ENCODE assay signal across 8 cellular contexts in the genomic region with DNA sequence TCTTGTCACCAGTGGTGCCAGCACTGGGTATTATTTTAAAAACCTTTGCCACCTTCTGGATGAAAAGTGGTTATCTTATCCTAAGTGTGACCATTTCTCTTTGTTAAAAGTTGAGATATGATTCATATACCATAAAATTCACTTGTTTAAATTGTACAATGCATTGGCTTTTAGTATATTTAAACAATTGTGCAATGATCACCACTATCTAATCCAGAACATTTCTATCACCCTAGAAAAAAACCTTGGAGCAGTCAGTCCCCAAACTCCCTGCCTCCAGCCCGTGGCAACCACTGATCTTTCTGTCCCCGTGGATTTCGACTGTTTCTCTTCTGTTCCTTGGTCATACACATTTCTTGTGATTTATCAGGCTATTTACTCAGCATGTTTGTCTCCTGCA. TPM values are rescaled to one million over a fixed set of nuclear protein-coding genes. Genes with fewer than 3 reads are reported as not detected.
DNase-seq lines count a peak whose midpoint lies in the region; ATAC-seq and TF ChIP-seq lines count a peak whose summit lies in the region.
"Had no signal": no experiment of that assay in that cellular context is flagged by ENCODE, and none has a peak within 500 bp of the region (broad histone marks: within the 10 kb centered on the region; RNA-seq: fewer than 3 reads in every experiment).

No MANE protein-coding gene starts in this region.

- H3K4me3 Mint-ChIP-seq in H9, result no peak overlapping the region
- H3K4me3 Mint-ChIP-seq in T-cell, result peak overlapping the region; percentile 79 to 90 (median 82)

- no peak overlapping the region for H4K8ac ChIP-seq in H9 (replicated peaks; ENCODE audit: insufficient read length, low read depth, low read length)

- H3K27me3 ChIP-seq in H9 (ENCODE audit: insufficient read depth, low read length) (no peaks in the 10 kb centered on the region), smooth muscle cell (ENCODE audit: low read depth) (no peaks in the 10 kb centered on the region)

- DNase-seq in H9, result no peak
- no peak for DNase-seq in T-cell
- DNase-seq in fibroblast of the aortic adventitia (ENCODE audit: low read depth), result peak; percentile 24
- no peak for DNase-seq in smooth muscle cell (lab: John Stamatoyannopoulos, UW; ENCODE audit: unreplicated experiment)
- no peak for DNase-seq in germinal center (ENCODE audit: low spot score)
- DNase-seq in NCI-H446 (lab: John Stamatoyannopoulos, UW), result no peak
- DNase-seq: stimulated activated CD8-positive, alpha-beta memory T cell treated with anti-CD3 and anti-CD28 coated beads, Interleukin-4, amount 100 ng/mL, for 48 hours had no signal

- TF ChIP-seq CTCF in H9 (conservative IDR thresholded peaks at IDR 0.05) (no peak), fibroblast of the aortic adventitia (IDR thresholded peaks at IDR 0.05; ENCODE audit: insufficient read depth, low read length) (no peak), smooth muscle cell (IDR thresholded peaks at IDR 0.05; ENCODE audit: borderline replicate concordance, insufficient read depth, poor library complexity, severe bottlenecking) (no peak)

- H3K27ac ChIP-seq in H9 (ENCODE audit: insufficient read length, low read depth, low read length) (no peak overlapping the region), smooth muscle cell (ENCODE audit: low read depth) (peak overlapping the region; percentile 81)

- H3T11ph ChIP-seq in H9 (ENCODE audit: low read length), result no peak overlapping the region

- no CpG with 5 or more reads among the region's 3 CpGs for WGBS in H9 (ENCODE audit: extremely low coverage, insufficient read length, low lambda C conversion rate)
- WGBS in smooth muscle cell (ENCODE audit: low lambda C conversion rate), result 55% methylated on average over 3 of the region's 3 CpGs

- peaks cover 15% of the 10 kb centered on the region; the same call in 1 of the 2 replicates for H3K4me1 ChIP-seq in H9 (ENCODE audit: insufficient read depth, low read length)
- peaks cover 15% of the 10 kb centered on the region for H3K4me1 ChIP-seq in smooth muscle cell (ENCODE audit: low read depth)

- ATAC-seq in T-cell (replicated peaks in 1 of 4) (no peak), GM18858 (IDR thresholded peaks at IDR 0.05; ENCODE audit: unreplicated experiment) (no peak)

- POLR2A ChIA-PET in T-cell (lab: Charles Lee), result interaction anchor here (0.6 to 3.0 kb wide), 7 partner anchors 10 to 1605 kb away, joined by 3 to 22 read pairs (median 6); no protein-coding TSS in a partner anchor

- H3K14ac ChIP-seq in H9 (ENCODE audit: insufficient read depth, low read length), result no peak overlapping the region

- no peaks in the 10 kb centered on the region for H3K9me3 ChIP-seq in H9 (ENCODE audit: control insufficient read depth, low read depth, low read length)
- H3K9me3 ChIP-seq in smooth muscle cell (replicated peaks; ENCODE audit: low read depth), result no peaks in the 10 kb centered on the region

- H3K9me3 Mint-ChIP-seq in H9, result no peaks in the 10 kb centered on the region
- H3K9me3 Mint-ChIP-seq in T-cell, result no peaks in the 10 kb centered on the region

- H3K27ac Mint-ChIP-seq in H9, result peak overlapping the region; percentile 44 to 94 (median 87); a peak in 5 of 7 replicates
- peak overlapping the region; percentile 96 to 99 for H3K27ac Mint-ChIP-seq in T-cell

- no peak overlapping the region for H2AK5ac ChIP-seq in H9 (ENCODE audit: insufficient read length, low read length)

- H2BK120ac ChIP-seq in H9 (ENCODE audit: low read depth, low read length, poor library complexity, severe bottlenecking), result no peak overlapping the region

- H4K5ac ChIP-seq in H9 (ENCODE audit: insufficient read length, low read depth, low read length), result no peak overlapping the region

- H3K79me2 ChIP-seq in H9 (ENCODE audit: insufficient read depth, low read length), result peaks cover 17% of the 10 kb centered on the region; the same call in 1 of the 2 replicates
- peaks cover 29% of the 10 kb centered on the region for H3K79me2 ChIP-seq in smooth muscle cell (ENCODE audit: low read depth)

- H3K4me2 ChIP-seq in H9 (ENCODE audit: insufficient read depth, insufficient read length, low read length) (no peak overlapping the region), smooth muscle cell (peak overlapping the region; percentile 50)

- no peaks in the 10 kb centered on the region for H3K79me1 ChIP-seq in H9 (ENCODE audit: insufficient read depth, low read depth, low read length, poor library complexity, severe bottlenecking)

- CTCF ChIA-PET in T-cell (lab: Charles Lee), result interaction anchor here in 1 of 2 donors (1.7 to 3.1 kb wide), 4 partner anchors 11 to 37 kb away, joined by 16 to 45 read pairs (median 22); partner anchors contain the start of gene SH2B3

- H3K23me2 ChIP-seq in H9 (ENCODE audit: insufficient read length, low read depth, low read length, poor library complexity, severe bottlenecking), result peaks cover 2% of the 10 kb centered on the region

- H3K4me3 ChIP-seq in fibroblast of the aortic adventitia (ENCODE audit: low read depth, low read length), result no peak overlapping the region
- no peak overlapping the region for H3K4me3 ChIP-seq in smooth muscle cell

- H4K91ac ChIP-seq in H9 (ENCODE audit: insufficient read length, low read depth, low read length), result no peak overlapping the region

- no peak overlapping the region for H2BK12ac ChIP-seq in H9 (ENCODE audit: insufficient read length, low read depth, low read length)

- H2AFZ ChIP-seq in H9 (ENCODE audit: low read length), result no peak overlapping the region
- H2AFZ ChIP-seq in smooth muscle cell (ENCODE audit: low read depth), result no peak overlapping the region

- H2BK15ac ChIP-seq in H9 (ENCODE audit: low read depth, low read length), result no peak overlapping the region

- peaks cover 13% of the 10 kb centered on the region for H3F3A ChIP-seq in smooth muscle cell (ENCODE audit: low read depth)

- no peak overlapping the region for H3K18ac ChIP-seq in H9 (ENCODE audit: insufficient read length, low read depth, low read length)

- H3K4ac ChIP-seq in H9 (ENCODE audit: low read depth, low read length), result no peak overlapping the region

- H4K20me1 ChIP-seq in H9 (ENCODE audit: control insufficient read depth, insufficient read depth, insufficient read length) (no peaks in the 10 kb centered on the region), smooth muscle cell (ENCODE audit: low read depth) (peaks cover 46% of the 10 kb centered on the region)

- no peak overlapping the region for H3K56ac ChIP-seq in H9 (ENCODE audit: insufficient read length, low read depth, low read length)

- H3K36me3 Mint-ChIP-seq in H9 (ENCODE audit: insufficient read depth in 1 of 3, low read depth in 3 of 3) (peaks cover 0 to 7% (median 5%) of the 10 kb centered on the region in 3 experiments; a peak in 4 of 7 replicates), T-cell (peaks cover 7% of the 10 kb centered on the region)

- no peak overlapping the region for H3K9ac ChIP-seq in H9 (ENCODE audit: extremely low read depth, insufficient read length, low read length)
- peak overlapping the region; percentile 23 for H3K9ac ChIP-seq in smooth muscle cell (ENCODE audit: low read depth)

- no peaks in the 10 kb centered on the region for H3K36me3 ChIP-seq in smooth muscle cell (ENCODE audit: low read depth)

- no peak overlapping the region for H3K23ac ChIP-seq in H9 (ENCODE audit: insufficient read length, low read depth, low read length)

- H2BK20ac ChIP-seq in H9 (ENCODE audit: low read depth, low read length, poor library complexity, severe bottlenecking), result no peak overlapping the region

- peak overlapping the region; percentile 59 for H2BK5ac ChIP-seq in H9 (ENCODE audit: insufficient read length, low read length)

- H3K4me1 Mint-ChIP-seq in H9, result peaks cover 51 to 58% of the 10 kb centered on the region in 2 experiments
- H3K4me1 Mint-ChIP-seq in T-cell, result peaks cover 93 to 97% (median 94%) of the 10 kb centered on the region in 3 donors

- H3K27me3 Mint-ChIP-seq in H9 (ENCODE audit: low read depth), result no peaks in the 10 kb centered on the region; the same call in 1 of the 2 replicates
- no peaks in the 10 kb centered on the region for H3K27me3 Mint-ChIP-seq in T-cell

RNA-seq across cellular contexts. Expression of gene SH2B3, which starts 28.3 kb away (rescaled TPM):
- total RNA-seq in H9 (2021) (37.9 and 40.3 TPM in 2 replicates), T-cell (10 to 100 TPM; 24.6 to 38.8 (median 28.8) TPM), fibroblast of the aortic adventitia (ENCODE audit: low replicate concordance) (20.2 and 27.8 TPM in 2 replicates), smooth muscle cell (5.2 and 6.1 TPM in 2 replicates)
- polyA plus RNA-seq in smooth muscle cell, result 3.7 and 4.7 TPM in 2 replicates

Comparison
In these comparisons a context has a peak if more than half of its experiments do, and no peak if none do; other contexts are left out.
1. H3K4me3 Mint-ChIP-seq: peak in T-cell (3 of 3); none in H9 (0 of 2).